ENCODE assay signal across 11 cellular contexts in the genomic region with DNA sequence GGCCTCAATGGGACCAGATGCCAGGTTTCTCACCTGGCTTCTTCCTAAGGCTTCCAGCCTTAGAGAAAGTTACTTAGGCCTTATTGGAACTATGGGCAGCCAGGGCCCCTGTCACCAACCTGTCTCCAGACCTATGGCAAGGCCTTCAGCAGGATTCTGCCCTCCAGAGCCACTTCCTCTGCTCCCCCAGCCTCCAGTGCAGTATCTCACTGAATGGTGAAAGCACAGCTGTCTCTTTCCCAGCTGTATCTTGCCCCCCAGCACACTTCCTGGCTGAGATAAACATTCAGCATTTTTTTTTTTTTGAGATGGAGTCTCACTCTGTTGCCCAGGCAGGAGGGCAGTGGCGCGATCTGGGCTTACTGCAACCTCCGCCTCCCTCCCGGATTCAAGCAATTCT. TPM values are rescaled to one million over a fixed set of nuclear protein-coding genes. Genes with fewer than 3 reads are reported as not detected.
A peak's percentile ranks its signal among the peaks of the same experiment; 100 is the strongest.
DNase-seq lines count a peak whose midpoint lies in the region; ATAC-seq and TF ChIP-seq lines count a peak whose summit lies in the region.
"Had no signal": no experiment of that assay in that cellular context is flagged by ENCODE, and none has a peak within 500 bp of the region (broad histone marks: within the 10 kb centered on the region; RNA-seq: fewer than 3 reads in every experiment).

No MANE protein-coding gene starts in this region.

- no peak overlapping the region for H3K27ac Mint-ChIP-seq in activated naive CD8-positive, alpha-beta T cell
- no peak overlapping the region for H3K27ac Mint-ChIP-seq in activated naive CD8-positive, alpha-beta T cell treated with anti-CD3 and anti-CD28 coated beads for 36 hours
- H3K27ac Mint-ChIP-seq in T-cell, result no peak overlapping the region
- H3K27ac Mint-ChIP-seq in glutamatergic neuron (ENCODE audit: unreplicated experiment), result peak overlapping the region; percentile 94
- H3K27ac Mint-ChIP-seq in stimulated activated naive CD8-positive, alpha-beta T cell treated with anti-CD3 and anti-CD28 coated beads, Interleukin-15, amount 100 ng/mL, for 72 hours, result peak overlapping the region in 1 of 2 donors; percentile 37

- peak overlapping the region; percentile 92 for H3K4me3 Mint-ChIP-seq in activated naive CD8-positive, alpha-beta T cell
- no peak overlapping the region for H3K4me3 Mint-ChIP-seq in activated naive CD8-positive, alpha-beta T cell treated with anti-CD3 and anti-CD28 coated beads for 36 hours
- peak overlapping the region; percentile 90 to 96 (median 91) for H3K4me3 Mint-ChIP-seq in T-cell
- H3K4me3 Mint-ChIP-seq in glutamatergic neuron (ENCODE audit: unreplicated experiment), result peak overlapping the region; percentile 92
- peak overlapping the region; percentile 85 to 95 for H3K4me3 Mint-ChIP-seq in stimulated activated naive CD8-positive, alpha-beta T cell treated with anti-CD3 and anti-CD28 coated beads, Interleukin-15, amount 100 ng/mL, for 72 hours

- H3K27me3 Mint-ChIP-seq in activated naive CD8-positive, alpha-beta T cell, result no peaks in the 10 kb centered on the region
- peaks cover 4% of the 10 kb centered on the region for H3K27me3 Mint-ChIP-seq in activated naive CD8-positive, alpha-beta T cell treated with anti-CD3 and anti-CD28 coated beads for 36 hours
- H3K27me3 Mint-ChIP-seq in T-cell (no peaks in the 10 kb centered on the region), glutamatergic neuron (ENCODE audit: unreplicated experiment) (peaks cover 5% of the 10 kb centered on the region)
- peaks cover 8% of the 10 kb centered on the region for H3K27me3 Mint-ChIP-seq in stimulated activated naive CD8-positive, alpha-beta T cell treated with anti-CD3 and anti-CD28 coated beads, Interleukin-15, amount 100 ng/mL, for 72 hours

- POLR2A ChIA-PET in T-cell (lab: Charles Lee), result no interaction called here

- H3K36me3 Mint-ChIP-seq in activated naive CD8-positive, alpha-beta T cell, result peaks cover 3% of the 10 kb centered on the region
- H3K36me3 Mint-ChIP-seq in activated naive CD8-positive, alpha-beta T cell treated with anti-CD3 and anti-CD28 coated beads for 36 hours, result no peaks in the 10 kb centered on the region
- peaks cover 7% of the 10 kb centered on the region for H3K36me3 Mint-ChIP-seq in T-cell
- H3K36me3 Mint-ChIP-seq in glutamatergic neuron (ENCODE audit: unreplicated experiment), result no peaks in the 10 kb centered on the region

- ATAC-seq in T-cell (replicated peaks in 1 of 4), result no peak
- no peak for ATAC-seq in stimulated activated naive CD8-positive, alpha-beta T cell treated with anti-CD3 and anti-CD28 coated beads, Interleukin-15, amount 100 ng/mL, for 72 hours
- no peak for ATAC-seq in GM18858 (IDR thresholded peaks at IDR 0.05; ENCODE audit: unreplicated experiment)
- ATAC-seq in GM18520 (IDR thresholded peaks at IDR 0.05; ENCODE audit: unreplicated experiment), result no peak

- peaks cover 16% of the 10 kb centered on the region for H3K4me1 Mint-ChIP-seq in activated naive CD8-positive, alpha-beta T cell (ENCODE audit: low read depth)
- peaks cover 13% of the 10 kb centered on the region for H3K4me1 Mint-ChIP-seq in activated naive CD8-positive, alpha-beta T cell treated with anti-CD3 and anti-CD28 coated beads for 36 hours
- H3K4me1 Mint-ChIP-seq in T-cell, result peaks cover 20 to 36% (median 29%) of the 10 kb centered on the region in 3 donors
- H3K4me1 Mint-ChIP-seq in glutamatergic neuron (ENCODE audit: low read depth, unreplicated experiment), result peaks cover 14% of the 10 kb centered on the region
- peaks cover 20% of the 10 kb centered on the region for H3K4me1 Mint-ChIP-seq in stimulated activated naive CD8-positive, alpha-beta T cell treated with anti-CD3 and anti-CD28 coated beads, Interleukin-15, amount 100 ng/mL, for 72 hours

- CTCF ChIA-PET in T-cell (lab: Charles Lee), result interaction anchor here in 1 of 2 donors (0.7 kb wide), 3 partner anchors 37 to 928 kb away, joined by 3 to 5 read pairs (median 3); no protein-coding TSS in a partner anchor

- no peaks in the 10 kb centered on the region for H3K9me3 Mint-ChIP-seq in activated naive CD8-positive, alpha-beta T cell (ENCODE audit: low read depth)
- no peaks in the 10 kb centered on the region for H3K9me3 Mint-ChIP-seq in activated naive CD8-positive, alpha-beta T cell treated with anti-CD3 and anti-CD28 coated beads for 36 hours
- H3K9me3 Mint-ChIP-seq in T-cell (no peaks in the 10 kb centered on the region), glutamatergic neuron (ENCODE audit: unreplicated experiment) (peaks cover 18% of the 10 kb centered on the region)
- H3K9me3 Mint-ChIP-seq in stimulated activated naive CD8-positive, alpha-beta T cell treated with anti-CD3 and anti-CD28 coated beads, Interleukin-15, amount 100 ng/mL, for 72 hours, result no peaks in the 10 kb centered on the region

- no peak for TF ChIP-seq CTCF in glutamatergic neuron (IDR thresholded peaks at IDR 0.05; ENCODE audit: partially characterized antibody, unreplicated experiment)

- no peak for DNase-seq in activated naive CD8-positive, alpha-beta T cell treated with anti-CD3 and anti-CD28 coated beads for 36 hours
- DNase-seq in T-cell (no peak), glutamatergic neuron (no peak), NCI-H526 treated with DMSO at 0.1 percent for 48 hours (lab: John Stamatoyannopoulos, UW) (no peak)
- DNase-seq in stimulated activated naive CD8-positive, alpha-beta T cell treated with anti-CD3 and anti-CD28 coated beads, Interleukin-15, amount 100 ng/mL, for 72 hours, result no peak
- DNase-seq: GDM1; stimulated activated CD4-positive, alpha-beta T cell treated with anti-CD3 and anti-CD28 coated beads, Interleukin-15, amount 100 ng/mL, for 24 hours; T1000 had no signal

RNA-seq across cellular contexts. Expression of gene SLC2A11, which starts 1.5 kb away (rescaled TPM):
- total RNA-seq in activated naive CD8-positive, alpha-beta T cell treated with anti-CD3 and anti-CD28 coated beads for 36 hours, result 1 to 10 TPM; 5.2 to 5.9 TPM
- total RNA-seq in T-cell, result 10 to 100 TPM; 16.2 to 24.2 (median 18.6) TPM
- total RNA-seq in glutamatergic neuron (ENCODE audit: unreplicated experiment), result 52.4 TPM

RNA-seq across cellular contexts. Expression of gene DERL3, which starts 20.4 kb away (rescaled TPM):
- 1 to 10 TPM; 4.0 to 5.9 TPM for total RNA-seq in activated naive CD8-positive, alpha-beta T cell treated with anti-CD3 and anti-CD28 coated beads for 36 hours
- total RNA-seq in T-cell (1 to 10 TPM; 1.2 to 3.9 (median 2.8) TPM), glutamatergic neuron (ENCODE audit: unreplicated experiment) (1.2 TPM)

RNA-seq across cellular contexts. Expression of gene MIF, which starts 35.0 kb away (rescaled TPM):
- 1,000 to 10,000 TPM; 1,236 to 1,275 TPM for total RNA-seq in activated naive CD8-positive, alpha-beta T cell treated with anti-CD3 and anti-CD28 coated beads for 36 hours
- 100 to 1,000 TPM; 182 to 334 (median 289) TPM for total RNA-seq in T-cell
- 581 TPM for total RNA-seq in glutamatergic neuron (ENCODE audit: unreplicated experiment)
